In genomic region chr17:37782460-37782859, GRCh38 we compare ENCODE assay signal across 5 cellular contexts. TPM values are rescaled to one million over a fixed set of nuclear protein-coding genes. Genes with fewer than 3 reads are reported as not detected.
"Had no signal": no experiment of that assay in that cellular context is flagged by ENCODE, and none has a peak within 500 bp of the region (broad histone marks: within the 10 kb centered on the region; RNA-seq: fewer than 3 reads in every experiment).

No MANE protein-coding gene starts in this region.

RNA-seq across cellular contexts. Expression of gene HNF1B, which starts 37.6 kb away (rescaled TPM):
- total RNA-seq: activated CD4-positive, alpha-beta memory T cell treated with anti-CD3 and anti-CD28 coated beads, Interleukin-2, amount 10 ng/mL, durations not matched to agents 7 days and 5 days; bronchial epithelial cell; IMR-90; M059J; Right ventricle myocardium superior had no signal
- polyA plus RNA-seq: IMR-90 had no signal
